1 cellular context compared by ENCODE assay signal in the genomic region with DNA sequence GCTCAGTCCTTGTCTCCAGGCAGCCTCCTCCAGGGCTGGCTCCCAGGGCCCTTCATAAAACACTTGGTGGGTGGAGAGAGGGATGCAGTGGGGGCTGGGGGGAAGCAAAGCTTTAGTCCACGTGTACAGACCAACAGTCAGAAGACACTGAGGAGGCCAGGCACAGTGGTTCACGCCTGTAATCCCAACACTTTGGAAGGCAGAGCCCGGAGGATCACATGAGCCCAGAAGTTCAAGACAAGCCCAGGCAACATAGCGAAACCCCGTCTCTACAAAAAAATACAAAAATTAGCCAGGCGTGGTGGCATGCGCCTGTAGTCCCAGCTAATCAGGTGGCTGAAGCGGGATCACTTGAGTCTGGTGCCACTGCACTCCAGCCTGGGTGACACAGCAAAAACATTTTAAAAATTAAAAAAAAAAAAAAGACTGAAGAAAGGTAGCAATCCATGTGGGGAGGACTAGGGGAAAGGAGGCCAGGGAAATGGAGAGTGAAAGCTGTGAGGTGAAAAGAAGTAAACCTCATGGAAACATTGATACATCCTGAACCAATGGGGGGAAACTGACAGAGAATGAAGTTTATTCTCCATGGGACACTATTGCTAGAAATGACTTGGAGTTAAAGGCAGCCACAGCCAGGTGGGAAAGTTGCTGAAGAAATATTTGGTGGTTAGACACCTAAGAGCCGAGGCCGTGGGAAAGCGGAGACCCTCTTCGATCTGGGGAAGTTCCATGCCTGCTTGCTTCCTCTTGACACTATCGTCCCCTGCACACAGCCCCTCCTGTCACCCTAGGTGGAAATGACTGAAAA.
TF ChIP-seq lines count a peak whose summit lies in the region.

No MANE protein-coding gene starts in this region.

TF ChIP-seq in K562, 482 proteins besides CTCF, POLR2A, EP300 and RAD21 (continued from another document and continues in another):
- TF ChIP-seq DMBX1 (CRISPR knock-in tag; IDR thresholded peaks at IDR 0.05; ENCODE audit: borderline replicate concordance): peak; percentile 78
- 0 out of 2 replicates have a peak, but pooled peaks have one; percentile 40 for TF ChIP-seq MEF2D (tag; conservative IDR thresholded peaks at IDR 0.05; ENCODE audit: low read depth)
- TF ChIP-seq ZNF695 (CRISPR knock-in tag; IDR thresholded peaks at IDR 0.05): no peak
- TF ChIP-seq LARP7 (IDR thresholded peaks at IDR 0.05): no peak
- peak; percentile 41; the same call in 1 of the 2 replicates for TF ChIP-seq MAFK (IDR thresholded peaks at IDR 0.05; ENCODE audit: low read length)
- TF ChIP-seq MAZ (CRISPR knock-in tag; conservative IDR thresholded peaks at IDR 0.05 in 1 of 2, IDR thresholded peaks at IDR 0.05 in 1 of 2): peak in 1 of 2 experiments; percentile 12; a peak in 2 of 4 replicates
- TF ChIP-seq, protein P1, sequence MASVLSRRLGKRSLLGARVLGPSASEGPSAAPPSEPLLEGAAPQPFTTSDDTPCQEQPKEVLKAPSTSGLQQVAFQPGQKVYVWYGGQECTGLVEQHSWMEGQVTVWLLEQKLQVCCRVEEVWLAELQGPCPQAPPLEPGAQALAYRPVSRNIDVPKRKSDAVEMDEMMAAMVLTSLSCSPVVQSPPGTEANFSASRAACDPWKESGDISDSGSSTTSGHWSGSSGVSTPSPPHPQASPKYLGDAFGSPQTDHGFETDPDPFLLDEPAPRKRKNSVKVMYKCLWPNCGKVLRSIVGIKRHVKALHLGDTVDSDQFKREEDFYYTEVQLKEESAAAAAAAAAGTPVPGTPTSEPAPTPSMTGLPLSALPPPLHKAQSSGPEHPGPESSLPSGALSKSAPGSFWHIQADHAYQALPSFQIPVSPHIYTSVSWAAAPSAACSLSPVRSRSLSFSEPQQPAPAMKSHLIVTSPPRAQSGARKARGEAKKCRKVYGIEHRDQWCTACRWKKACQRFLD (CRISPR knock-in tag; IDR thresholded peaks at IDR 0.05): peak; percentile 59; the same call in 1 of the 2 replicates
- TF ChIP-seq CHD2 (IDR thresholded peaks at IDR 0.05; ENCODE audit: low read depth, low read length): no peak
- TF ChIP-seq ETV1 (tag; conservative IDR thresholded peaks at IDR 0.05; ENCODE audit: low read depth): peak; percentile 15
- 0 out of 2 replicates have a peak, but pooled peaks have one; percentile 20 for TF ChIP-seq MTA3 (IDR thresholded peaks at IDR 0.05; ENCODE audit: borderline replicate concordance)
- peak; percentile 80; the same call in 1 of the 2 replicates for TF ChIP-seq GATAD2A (IDR thresholded peaks at IDR 0.05)
- TF ChIP-seq CAMTA2 (CRISPR knock-in tag; conservative IDR thresholded peaks at IDR 0.05): no peak
- peak; percentile 58; the same call in 1 of the 2 replicates for TF ChIP-seq SMARCA4 (IDR thresholded peaks at IDR 0.05)
- no peak for TF ChIP-seq ZNF699 (CRISPR knock-in tag; IDR thresholded peaks at IDR 0.05; ENCODE audit: insufficient replicate concordance)
- peak; percentile 71 for TF ChIP-seq MGA (IDR thresholded peaks at IDR 0.05)
- TF ChIP-seq ZNF589 (CRISPR knock-in tag; IDR thresholded peaks at IDR 0.05; ENCODE audit: low read depth): peak; percentile 62; the same call in 1 of the 2 replicates
- TF ChIP-seq CEBPG (CRISPR knock-in tag; IDR thresholded peaks at IDR 0.05): no peak
- no peak for TF ChIP-seq CEBPG (tag; conservative IDR thresholded peaks at IDR 0.05 in 1 of 2, IDR thresholded peaks at IDR 0.05 in 1 of 2)
- peak; percentile 70; the same call in 1 of the 2 replicates for TF ChIP-seq ZNF583 (CRISPR knock-in tag; IDR thresholded peaks at IDR 0.05)
- TF ChIP-seq, protein P2, sequence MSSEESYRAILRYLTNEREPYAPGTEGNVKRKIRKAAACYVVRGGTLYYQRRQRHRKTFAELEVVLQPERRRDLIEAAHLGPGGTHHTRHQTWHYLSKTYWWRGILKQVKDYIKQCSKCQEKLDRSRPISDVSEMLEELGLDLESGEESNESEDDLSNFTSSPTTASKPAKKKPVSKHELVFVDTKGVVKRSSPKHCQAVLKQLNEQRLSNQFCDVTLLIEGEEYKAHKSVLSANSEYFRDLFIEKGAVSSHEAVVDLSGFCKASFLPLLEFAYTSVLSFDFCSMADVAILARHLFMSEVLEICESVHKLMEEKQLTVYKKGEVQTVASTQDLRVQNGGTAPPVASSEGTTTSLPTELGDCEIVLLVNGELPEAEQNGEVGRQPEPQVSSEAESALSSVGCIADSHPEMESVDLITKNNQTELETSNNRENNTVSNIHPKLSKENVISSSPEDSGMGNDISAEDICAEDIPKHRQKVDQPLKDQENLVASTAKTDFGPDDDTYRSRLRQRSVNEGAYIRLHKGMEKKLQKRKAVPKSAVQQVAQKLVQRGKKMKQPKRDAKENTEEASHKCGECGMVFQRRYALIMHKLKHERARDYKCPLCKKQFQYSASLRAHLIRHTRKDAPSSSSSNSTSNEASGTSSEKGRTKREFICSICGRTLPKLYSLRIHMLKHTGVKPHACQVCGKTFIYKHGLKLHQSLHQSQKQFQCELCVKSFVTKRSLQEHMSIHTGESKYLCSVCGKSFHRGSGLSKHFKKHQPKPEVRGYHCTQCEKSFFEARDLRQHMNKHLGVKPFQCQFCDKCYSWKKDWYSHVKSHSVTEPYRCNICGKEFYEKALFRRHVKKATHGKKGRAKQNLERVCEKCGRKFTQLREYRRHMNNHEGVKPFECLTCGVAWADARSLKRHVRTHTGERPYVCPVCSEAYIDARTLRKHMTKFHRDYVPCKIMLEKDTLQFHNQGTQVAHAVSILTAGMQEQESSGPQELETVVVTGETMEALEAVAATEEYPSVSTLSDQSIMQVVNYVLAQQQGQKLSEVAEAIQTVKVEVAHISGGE (CRISPR knock-in tag; IDR thresholded peaks at IDR 0.05): 0 out of 6 replicates have a peak, but pooled peaks of 1 of the 3 experiments have one; percentile 33
- TF ChIP-seq CREB3 (tag; conservative IDR thresholded peaks at IDR 0.05; ENCODE audit: low read depth): peak; percentile 64; the same call in 1 of the 2 replicates
